Comparison of ENCODE assay signal across 9 cellular contexts in genomic region chr12:21940972-21941521, GRCh38. TPM values are rescaled to one million over a fixed set of nuclear protein-coding genes. Genes with fewer than 3 reads are reported as not detected.
DNase-seq lines count a peak whose midpoint lies in the region; ATAC-seq and TF ChIP-seq lines count a peak whose summit lies in the region.
"Had no signal": no experiment of that assay in that cellular context is flagged by ENCODE, and none has a peak within 500 bp of the region (broad histone marks: within the 10 kb centered on the region; RNA-seq: fewer than 3 reads in every experiment).

TSS of gene ABCC9 (minus strand) at chr12:21941426. CDS start at chr12:21936674, 4,752 bp downstream.

- peak within 1 kb of the TSS; percentile 39 for H3K4me3 ChIP-seq in AG04449 (ENCODE audit: low read depth, low read length)
- H3K4me3 ChIP-seq in HFF-Myc (replicated peaks; ENCODE audit: low read depth, low read length): peak within 1 kb of the TSS; percentile 36
- peak within 1 kb of the TSS in 7 of 8 donors; percentile 6 to 56 (median 22) for H3K4me3 ChIP-seq in spleen
- H3K4me3 ChIP-seq: GM12878 had no signal

- no peaks in the 10 kb centered on the region for H3K36me3 ChIP-seq in spleen

- no peak for TF ChIP-seq CTCF in AG04449 (IDR thresholded peaks at IDR 0.05; ENCODE audit: insufficient read depth, low read length, missing control alignments)
- no peak for TF ChIP-seq CTCF in HFF-Myc (IDR thresholded peaks at IDR 0.05; ENCODE audit: low read depth, low read length, missing control alignments)
- TF ChIP-seq CTCF in spleen (IDR thresholded peaks at IDR 0.05 in 8 of 11, conservative IDR thresholded peaks at IDR 0.05 in 3 of 11): no peak

- DNase-seq in AG04449 (ENCODE audit: low read depth, low spot score) (no peak), HFF-Myc (ENCODE audit: extremely low read depth, low read depth) (no peak), brain pericyte (ENCODE audit: low read depth, low spot score) (peak; percentile 13), inferior parietal cortex (ENCODE audit: extremely low spot score) (peak; percentile 21), spleen (peak; percentile 58), NCI-H1436 treated with DMSO at 0.1 percent for 48 hours (lab: John Stamatoyannopoulos, UW) (no peak), NCI-H510A treated with DMSO at 0.1 percent for 48 hours (lab: John Stamatoyannopoulos, UW) (no peak)

- ATAC-seq in GM21529 (IDR thresholded peaks at IDR 0.05; ENCODE audit: unreplicated experiment): no peak
- ATAC-seq: GM12878 had no signal

- peaks cover 0 to 17% (median 5%) of the 10 kb centered on the region in 6 donors for H3K4me1 ChIP-seq in spleen

- H3K9me3 ChIP-seq in spleen: peaks cover 0 to 14% (median 7%) of the 10 kb centered on the region in 8 donors

- 4 to 10% (median 6%) methylated on average over 34 to 35 of the region's 35 CpGs for WGBS in spleen, 5 donors

- no peak for TF ChIP-seq POLR2A in spleen (IDR thresholded peaks at IDR 0.05)

- H3K27ac ChIP-seq in spleen: peak within 1 kb of the TSS in 7 of 8 donors; percentile 37 to 71 (median 68)

- H3K27me3 ChIP-seq in spleen (replicated peaks in 1 of 7): peaks cover 0 to 61% (median 42%) of the 10 kb centered on the region in 7 donors

- CTCF ChIA-PET in AG04449 (lab: Yijun Ruan, JAX): no interaction called here

- intact Hi-C loops in spleen (cut with DNase I; ENCODE audit: low total_unique reads): no loop called here

- POLR2A ChIA-PET in AG04449 (lab: Yijun Ruan, JAX): no interaction called here

RNA-seq across cellular contexts. Expression of gene ABCC9, which starts in this region (rescaled TPM):
- total RNA-seq in spleen: 10 to 100 TPM; 10.1 to 21.8 (median 18.7) TPM
- polyA plus RNA-seq in spleen: under 1 TPM; 0.42 to 0.54 (median 0.45) TPM

Comparison
In these comparisons a context has a peak if more than half of its experiments do, and no peak if none do; other contexts are left out.
1. DNase-seq: peak in brain pericyte (single experiment), inferior parietal cortex (single experiment) and spleen (single experiment); none in AG04449 (single experiment), HFF-Myc (single experiment), NCI-H1436 treated with DMSO at 0.1 percent for 48 hours (single experiment) and NCI-H510A treated with DMSO at 0.1 percent for 48 hours (single experiment).
2. Peak in every context shown above with its lines, with median percentiles within 50 percentile points of each other: H3K4me3 ChIP-seq.